In genomic region chrX:17547658-17548057, GRCh38 we compare ENCODE assay signal across 8 cellular contexts.
DNase-seq lines count a peak whose midpoint lies in the region; ATAC-seq and TF ChIP-seq lines count a peak whose summit lies in the region.

No MANE protein-coding gene starts in this region.

- TF ChIP-seq EP300 in sigmoid colon (IDR thresholded peaks at IDR 0.05) = no peak

- H3K27me3 ChIP-seq in colonic mucosa = no peaks in the 10 kb centered on the region
- H3K27me3 ChIP-seq in sigmoid colon = no peaks in the 10 kb centered on the region

- no peak for TF ChIP-seq POLR2A in sigmoid colon (IDR thresholded peaks at IDR 0.05)

- no peaks in the 10 kb centered on the region for H3K36me3 Mint-ChIP-seq in immature natural killer cell

- no peaks in the 10 kb centered on the region for H3K36me3 ChIP-seq in colonic mucosa
- no peaks in the 10 kb centered on the region for H3K36me3 ChIP-seq in sigmoid colon

- no peaks in the 10 kb centered on the region for H3K9me3 Mint-ChIP-seq in immature natural killer cell

- H3K27ac ChIP-seq in colonic mucosa = no peak overlapping the region
- no peak overlapping the region for H3K27ac ChIP-seq in sigmoid colon

- H3K9ac ChIP-seq in colonic mucosa (ENCODE audit: low read depth in 2 of 2, low read length in 2 of 2) = no peak overlapping the region

- H3K9me3 ChIP-seq in colonic mucosa (no peaks in the 10 kb centered on the region), sigmoid colon (no peaks in the 10 kb centered on the region)

- H3K4me3 ChIP-seq in colonic mucosa (no peak overlapping the region), sigmoid colon (no peak overlapping the region)

- H3K4me3 Mint-ChIP-seq in immature natural killer cell = no peak overlapping the region

- DNase-seq in ELR (ENCODE audit: low read depth) = peak; percentile 77
- peak; percentile 92 for DNase-seq in LHCN-M2 (ENCODE audit: low read depth)
- DNase-seq in colonic mucosa = peak; percentile 67
- DNase-seq in sigmoid colon = peak; percentile 78
- no peak for DNase-seq in T-helper 9 cell
- DNase-seq in medulla oblongata (ENCODE audit: extremely low spot score) = no peak
- DNase-seq in immature natural killer cell = no peak

- ATAC-seq in GM21786 (IDR thresholded peaks at IDR 0.05; ENCODE audit: unreplicated experiment) = peak; percentile 74

- no peak overlapping the region for H3K27ac Mint-ChIP-seq in immature natural killer cell

- intact Hi-C loops in colonic mucosa (cut with DNase I) (no loop called here), sigmoid colon (cut with DNase I) (no loop called here)

- 39 to 66% methylated on average over 2 of the region's 2 CpGs for WGBS in sigmoid colon, 2 donors

- H3K27me3 Mint-ChIP-seq in immature natural killer cell (ENCODE audit: low read depth in 3 of 3) = peaks cover 0 to 6% (median 3%) of the 10 kb centered on the region in 3 donors

- H3K4me1 ChIP-seq in colonic mucosa (no peaks in the 10 kb centered on the region), sigmoid colon (peaks cover 0 to 37% (median 13%) of the 10 kb centered on the region in 4 donors)

- no peak for TF ChIP-seq CTCF in colonic mucosa (IDR thresholded peaks at IDR 0.05)
- no peak for TF ChIP-seq CTCF in sigmoid colon (IDR thresholded peaks at IDR 0.05)

- H3K4me1 Mint-ChIP-seq in immature natural killer cell = peaks cover 0 to 15% of the 10 kb centered on the region in 2 donors

Comparison
In these comparisons a context has a peak if more than half of its experiments do, and no peak if none do; other contexts are left out.
1. DNase-seq: peak in ELR (single experiment), LHCN-M2 (single experiment), colonic mucosa (single experiment) and sigmoid colon (single experiment); none in T-helper 9 cell (single experiment), medulla oblongata (single experiment) and immature natural killer cell (0 of 3).